Comparison of ENCODE assay signal across 8 cellular contexts in genomic region chr19:46714523-46715106, GRCh38. TPM values are rescaled to one million over a fixed set of nuclear protein-coding genes. Genes with fewer than 3 reads are reported as not detected.
DNase-seq lines count a peak whose midpoint lies in the region; ATAC-seq, FAIRE-seq and TF ChIP-seq lines count a peak whose summit lies in the region.

No MANE protein-coding gene starts in this region.

- H3K27ac ChIP-seq in HL-60 (replicated peaks) = no peak overlapping the region

- H3K4me3 ChIP-seq in BJ (ENCODE audit: low read depth, low read length) (peak overlapping the region; percentile 80), HL-60 (replicated peaks; ENCODE audit: insufficient read depth, low read length) (peak overlapping the region; percentile 43), fibroblast of villous mesenchyme (ENCODE audit: low read depth, low read length) (peak overlapping the region; percentile 89), skeletal muscle cell (ENCODE audit: low read depth, low read length) (peak overlapping the region; percentile 76)

- H3K27me3 ChIP-seq in BJ (ENCODE audit: control insufficient read depth, insufficient read depth, low read length) (no peaks in the 10 kb centered on the region), HL-60 (ENCODE audit: insufficient read depth, poor library complexity, severe bottlenecking) (no peaks in the 10 kb centered on the region)

- ATAC-seq in activated CD8-positive, alpha-beta memory T cell treated with anti-CD3 and anti-CD28 coated beads, Interleukin-2, amount 10 ng/mL, durations not matched to agents 7 days and 5 days = peak; percentile 47
- no peak for ATAC-seq in GM21825 (IDR thresholded peaks at IDR 0.05; ENCODE audit: unreplicated experiment)

- H3K36me3 Mint-ChIP-seq in activated CD8-positive, alpha-beta memory T cell treated with anti-CD3 and anti-CD28 coated beads, Interleukin-2, amount 10 ng/mL, durations not matched to agents 7 days and 5 days = peaks cover 42% of the 10 kb centered on the region

- CTCF ChIA-PET in BJ (lab: Yijun Ruan, JAX) = interaction anchor here (0.6 to 4.5 kb wide), 6 partner anchors 10 to 560 kb away, joined by 3 to 60 read pairs (median 4); no protein-coding TSS in a partner anchor
- CTCF ChIA-PET in activated CD8-positive, alpha-beta memory T cell treated with anti-CD3 and anti-CD28 coated beads, Interleukin-2, amount 10 ng/mL, durations not matched to agents 7 days and 5 days (lab: Charles Lee) = interaction anchor here (0.6 to 5.6 kb wide), 14 partner anchors 11 to 530 kb away, joined by 3 to 55 read pairs (median 4); partner anchors contain the start of gene DACT3

- peaks cover 7% of the 10 kb centered on the region for H3K36me3 ChIP-seq in BJ (ENCODE audit: control insufficient read depth, insufficient read depth, low read length)

- TF ChIP-seq CTCF in BJ (IDR thresholded peaks at IDR 0.05; ENCODE audit: insufficient read depth, low read depth, low read length) (no peak), HL-60 (IDR thresholded peaks at IDR 0.05; ENCODE audit: insufficient read depth, low read length) (no peak), fibroblast of villous mesenchyme (IDR thresholded peaks at IDR 0.05; ENCODE audit: insufficient read depth, low read depth, low read length) (no peak)

- H3K4me1 Mint-ChIP-seq in activated CD8-positive, alpha-beta memory T cell treated with anti-CD3 and anti-CD28 coated beads, Interleukin-2, amount 10 ng/mL, durations not matched to agents 7 days and 5 days = peaks cover 35% of the 10 kb centered on the region

- H3K27ac Mint-ChIP-seq in activated CD8-positive, alpha-beta memory T cell treated with anti-CD3 and anti-CD28 coated beads, Interleukin-2, amount 10 ng/mL, durations not matched to agents 7 days and 5 days = peak overlapping the region; percentile 96

- FAIRE-seq in urothelium cell line (lab: Jason Lieb, UNC) (no peak), HTR-8/SVneo (lab: Jason Lieb, UNC) (no peak)

- H3K4me3 Mint-ChIP-seq in activated CD8-positive, alpha-beta memory T cell treated with anti-CD3 and anti-CD28 coated beads, Interleukin-2, amount 10 ng/mL, durations not matched to agents 7 days and 5 days = peak overlapping the region; percentile 95

- H3K9me3 Mint-ChIP-seq in activated CD8-positive, alpha-beta memory T cell treated with anti-CD3 and anti-CD28 coated beads, Interleukin-2, amount 10 ng/mL, durations not matched to agents 7 days and 5 days (ENCODE audit: low read depth) = no peaks in the 10 kb centered on the region

- DNase-seq in BJ (ENCODE audit: low read depth) (no peak), HL-60 (ENCODE audit: low read depth in 1 of 2, low spot score in 1 of 2) (no peak), fibroblast of villous mesenchyme (ENCODE audit: low read depth) (peak; percentile 50), skeletal muscle cell (ENCODE audit: low read depth) (no peak), urothelium cell line (ENCODE audit: low spot score) (no peak), HTR-8/SVneo (ENCODE audit: insufficient read length, low spot score) (no peak)
- peak; percentile 87 for DNase-seq in activated CD8-positive, alpha-beta memory T cell treated with anti-CD3 and anti-CD28 coated beads, Interleukin-2, amount 10 ng/mL, durations not matched to agents 7 days and 5 days

- H3K27me3 Mint-ChIP-seq in activated CD8-positive, alpha-beta memory T cell treated with anti-CD3 and anti-CD28 coated beads, Interleukin-2, amount 10 ng/mL, durations not matched to agents 7 days and 5 days = no peaks in the 10 kb centered on the region

- POLR2A ChIA-PET in BJ (lab: Charles Lee) = no interaction called here

RNA-seq across cellular contexts. Expression of gene PRKD2, which starts 2.3 kb away (rescaled TPM):
- 11.4 and 19.4 TPM in 2 replicates for polyA plus RNA-seq in BJ (2011; rRNA removed)
- polyA minus RNA-seq in BJ (2011; rRNA and poly(A)+ RNA removed) = 16.8 and 22.1 TPM in 2 replicates
- 100 to 1,000 TPM; 147 to 187 TPM for total RNA-seq in activated CD8-positive, alpha-beta memory T cell treated with anti-CD3 and anti-CD28 coated beads, Interleukin-2, amount 10 ng/mL, durations not matched to agents 7 days and 5 days
- total RNA-seq in fibroblast of villous mesenchyme = 11.7 and 12.2 TPM in 2 replicates

RNA-seq across cellular contexts. Expression of gene FKRP, which starts 31.2 kb away (rescaled TPM):
- 12.6 and 15.1 TPM in 2 replicates for polyA plus RNA-seq in BJ (2011; rRNA removed)
- polyA minus RNA-seq in BJ (2011; rRNA and poly(A)+ RNA removed) = 4.5 and 5.4 TPM in 2 replicates
- 10 to 100 TPM; 16.3 to 17.7 TPM for total RNA-seq in activated CD8-positive, alpha-beta memory T cell treated with anti-CD3 and anti-CD28 coated beads, Interleukin-2, amount 10 ng/mL, durations not matched to agents 7 days and 5 days
- 18.1 and 19.6 TPM in 2 replicates for total RNA-seq in fibroblast of villous mesenchyme

RNA-seq across cellular contexts. Expression of gene STRN4, which starts 31.6 kb away (rescaled TPM):
- polyA plus RNA-seq in BJ (2011; rRNA removed) = 40.5 and 78.6 TPM in 2 replicates
- 57.7 and 65.0 TPM in 2 replicates for polyA minus RNA-seq in BJ (2011; rRNA and poly(A)+ RNA removed)
- 10 to 100 TPM; 93.0 to 95.8 TPM for total RNA-seq in activated CD8-positive, alpha-beta memory T cell treated with anti-CD3 and anti-CD28 coated beads, Interleukin-2, amount 10 ng/mL, durations not matched to agents 7 days and 5 days
- total RNA-seq in fibroblast of villous mesenchyme = 66.5 and 75.1 TPM in 2 replicates

RNA-seq across cellular contexts. Expression of gene DACT3, which starts 53.6 kb away (rescaled TPM):
- polyA plus RNA-seq in BJ (2011; rRNA removed) = 6.2 and 7.1 TPM in 2 replicates
- polyA minus RNA-seq in BJ (2011; rRNA and poly(A)+ RNA removed) = 4.1 and 5.5 TPM in 2 replicates
- total RNA-seq in activated CD8-positive, alpha-beta memory T cell treated with anti-CD3 and anti-CD28 coated beads, Interleukin-2, amount 10 ng/mL, durations not matched to agents 7 days and 5 days = 1 to 10 TPM in 1 of 2 experiments, under 1 TPM in 1; 0.12 to 1.2 TPM
- total RNA-seq in fibroblast of villous mesenchyme = 5.2 and 11.3 TPM in 2 replicates

Comparison
In these comparisons a context has a peak if more than half of its experiments do, and no peak if none do; other contexts are left out.
1. DNase-seq: peak in activated CD8-positive, alpha-beta memory T cell treated with anti-CD3 and anti-CD28 coated beads, Interleukin-2, amount 10 ng/mL, durations not matched to agents 7 days and 5 days (single experiment) and fibroblast of villous mesenchyme (single experiment); none in BJ (single experiment), HL-60 (0 of 2), skeletal muscle cell (single experiment), urothelium cell line (single experiment) and HTR-8/SVneo (single experiment).
2. RNA of gene PRKD2, which starts 2.3 kb away (total RNA-seq): 147 to 187 TPM in activated CD8-positive, alpha-beta memory T cell treated with anti-CD3 and anti-CD28 coated beads, Interleukin-2, amount 10 ng/mL, durations not matched to agents 7 days and 5 days; 11.7 to 12.2 TPM in fibroblast of villous mesenchyme; every median in the first group is over 10 times any median in the second.
3. Peak in every context shown above with its lines, with median percentiles within 50 percentile points of each other: H3K4me3 ChIP-seq.